ENCODE assay signal across 10 cellular contexts in genomic region chr2:224576098-224576715, GRCh38. TPM values are rescaled to one million over a fixed set of nuclear protein-coding genes. Genes with fewer than 3 reads are reported as not detected.
DNase-seq lines count a peak whose midpoint lies in the region; ATAC-seq lines count a peak whose summit lies in the region.
"Had no signal": no experiment of that assay in that cellular context is flagged by ENCODE, and none has a peak within 500 bp of the region (broad histone marks: within the 10 kb centered on the region; RNA-seq: fewer than 3 reads in every experiment).

No MANE protein-coding gene starts in this region.

- H3K4me3 Mint-ChIP-seq in CD4-positive, CD25-positive, alpha-beta regulatory T cell: peak overlapping the region; percentile 70 to 86 (median 74)
- no peak overlapping the region for H3K4me3 Mint-ChIP-seq in activated CD4-positive, alpha-beta memory T cell treated with anti-CD3 and anti-CD28 coated beads for 36 hours

- ATAC-seq in CD4-positive, CD25-positive, alpha-beta regulatory T cell (ENCODE audit: low read depth in 2 of 2): peak in 1 of 2 donors; percentile 49
- ATAC-seq in GM19372 (IDR thresholded peaks at IDR 0.05; ENCODE audit: low read depth, unreplicated experiment) (peak; percentile 80), HG03064 (IDR thresholded peaks at IDR 0.05; ENCODE audit: low read depth, unreplicated experiment) (peak; percentile 85)

- H2AK5ac ChIP-seq in mesendoderm (ENCODE audit: low read length): no peak overlapping the region

- no peak overlapping the region for H3K4ac ChIP-seq in mesendoderm (ENCODE audit: low read depth, low read length)

- H3K27ac ChIP-seq in CD4-positive, CD25-positive, alpha-beta regulatory T cell (ENCODE audit: insufficient read depth, low read length, poor library complexity, severe bottlenecking): no peak overlapping the region
- no peak overlapping the region for H3K27ac ChIP-seq in mesendoderm (ENCODE audit: low read depth, low read length)

- H4K5ac ChIP-seq in mesendoderm (ENCODE audit: low read length): no peak overlapping the region

- peaks cover 5% of the 10 kb centered on the region for H3K79me1 ChIP-seq in mesendoderm (ENCODE audit: low read length)

- peak overlapping the region in 2 of 3 donors; percentile 3 to 55 for H3K27ac Mint-ChIP-seq in CD4-positive, CD25-positive, alpha-beta regulatory T cell
- peak overlapping the region; percentile 42 for H3K27ac Mint-ChIP-seq in activated CD4-positive, alpha-beta memory T cell treated with anti-CD3 and anti-CD28 coated beads for 36 hours

- CTCF ChIA-PET in activated CD4-positive, alpha-beta memory T cell treated with anti-CD3 and anti-CD28 coated beads for 36 hours (lab: Charles Lee): interaction anchor here (1.2 kb wide), 1 partner anchor 15 kb away, joined by 3 read pairs; no protein-coding TSS in a partner anchor

- H2BK5ac ChIP-seq in mesendoderm (ENCODE audit: low read length): no peak overlapping the region

- POLR2A ChIA-PET in activated CD4-positive, alpha-beta memory T cell treated with anti-CD3 and anti-CD28 coated beads for 36 hours (lab: Charles Lee): interaction anchor here (1.2 to 3.1 kb wide), 3 partner anchors 12 to 38 kb away, joined by 3 to 10 read pairs (median 5); no protein-coding TSS in a partner anchor

- H3K27me3 ChIP-seq in CD4-positive, CD25-positive, alpha-beta regulatory T cell (ENCODE audit: control insufficient read depth, insufficient read depth, low read length): no peaks in the 10 kb centered on the region
- H3K27me3 ChIP-seq in mesendoderm (ENCODE audit: insufficient read depth, low read length, poor library complexity): no peaks in the 10 kb centered on the region

- H3K23ac ChIP-seq in mesendoderm (ENCODE audit: low read length): no peak overlapping the region

- no peak overlapping the region for H3K9ac ChIP-seq in mesendoderm (ENCODE audit: low read length)

- no peak overlapping the region for H2BK15ac ChIP-seq in mesendoderm (replicated peaks; ENCODE audit: low read depth)

- H3K4me1 ChIP-seq in CD4-positive, CD25-positive, alpha-beta regulatory T cell (ENCODE audit: control insufficient read depth, insufficient read depth, low read length, poor library complexity, severe bottlenecking): peaks cover 95% of the 10 kb centered on the region
- peaks cover 6% of the 10 kb centered on the region for H3K4me1 ChIP-seq in mesendoderm (ENCODE audit: control insufficient read depth, low read depth, low read length)

- peak overlapping the region; percentile 71 for H3K4me3 ChIP-seq in CD4-positive, CD25-positive, alpha-beta regulatory T cell (ENCODE audit: low read depth, low read length)
- no peak overlapping the region for H3K4me3 ChIP-seq in mesendoderm (ENCODE audit: low read length)

- H3K36me3 Mint-ChIP-seq in CD4-positive, CD25-positive, alpha-beta regulatory T cell: peaks cover 8% of the 10 kb centered on the region
- H3K36me3 Mint-ChIP-seq in activated CD4-positive, alpha-beta memory T cell treated with anti-CD3 and anti-CD28 coated beads for 36 hours: peaks cover 4% of the 10 kb centered on the region

- no peaks in the 10 kb centered on the region for H3K27me3 Mint-ChIP-seq in CD4-positive, CD25-positive, alpha-beta regulatory T cell
- no peaks in the 10 kb centered on the region for H3K27me3 Mint-ChIP-seq in activated CD4-positive, alpha-beta memory T cell treated with anti-CD3 and anti-CD28 coated beads for 36 hours

- H2BK120ac ChIP-seq in mesendoderm (ENCODE audit: low read depth, low read length): no peak overlapping the region

- intact Hi-C loops in activated CD4-positive, alpha-beta memory T cell treated with anti-CD3 and anti-CD28 coated beads for 36 hours (cut with micrococcal nuclease): loop anchor here (2.0 kb wide), 1 partner anchor 15 kb away; no protein-coding TSS in a partner anchor

- DNase-seq in CD4-positive, CD25-positive, alpha-beta regulatory T cell: peak in 1 of 3 donors; percentile 41
- DNase-seq in activated CD4-positive, alpha-beta memory T cell treated with anti-CD3 and anti-CD28 coated beads for 36 hours: no peak
- no peak for DNase-seq in mesendoderm
- DNase-seq in cortex of kidney (lab: John Stamatoyannopoulos, UW): no peak
- no peak for DNase-seq in effector CD8-positive, alpha-beta T cell (lab: John Stamatoyannopoulos, UW)
- DNase-seq in kidney glomerular epithelial cell (lab: John Stamatoyannopoulos, UW): no peak
- DNase-seq: occipital lobe; stimulated activated naive CD4-positive, alpha-beta T cell treated with Interleukin-2 at 50 U/mL for 16 hours had no signal

- H3K4me1 Mint-ChIP-seq in CD4-positive, CD25-positive, alpha-beta regulatory T cell: peaks cover 52 to 97% (median 85%) of the 10 kb centered on the region in 4 donors
- peaks cover 91% of the 10 kb centered on the region for H3K4me1 Mint-ChIP-seq in activated CD4-positive, alpha-beta memory T cell treated with anti-CD3 and anti-CD28 coated beads for 36 hours (ENCODE audit: low read depth)

- H3K36me3 ChIP-seq in CD4-positive, CD25-positive, alpha-beta regulatory T cell (ENCODE audit: control insufficient read depth, insufficient read depth, low read length): no peaks in the 10 kb centered on the region
- no peaks in the 10 kb centered on the region for H3K36me3 ChIP-seq in mesendoderm (ENCODE audit: control insufficient read depth, insufficient read depth, low read length)

- no peaks in the 10 kb centered on the region for H3K9me3 ChIP-seq in CD4-positive, CD25-positive, alpha-beta regulatory T cell (ENCODE audit: control insufficient read depth in 2 of 2, low read length in 2 of 2)

- H3K4me2 ChIP-seq in mesendoderm (ENCODE audit: low read length): no peak overlapping the region

- no peak overlapping the region for H3K56ac ChIP-seq in mesendoderm (ENCODE audit: low read length)

- no CpG with 5 or more reads among the region's 5 CpGs for WGBS in mesendoderm (ENCODE audit: extremely low coverage, insufficient coverage, low lambda C conversion rate)

- no peaks in the 10 kb centered on the region for H3K9me3 Mint-ChIP-seq in CD4-positive, CD25-positive, alpha-beta regulatory T cell
- H3K9me3 Mint-ChIP-seq in activated CD4-positive, alpha-beta memory T cell treated with anti-CD3 and anti-CD28 coated beads for 36 hours: no peaks in the 10 kb centered on the region

- H3K79me2 ChIP-seq in mesendoderm (ENCODE audit: control insufficient read depth, insufficient read depth, low read length): peaks cover 67% of the 10 kb centered on the region

- H3K18ac ChIP-seq in mesendoderm (ENCODE audit: low read length): no peak overlapping the region

- H4K8ac ChIP-seq in mesendoderm (ENCODE audit: low read depth, low read length): no peak overlapping the region

RNA-seq across cellular contexts. Expression of gene CUL3, which starts 9.0 kb away (rescaled TPM):
- 139 TPM for total RNA-seq in CD4-positive, CD25-positive, alpha-beta regulatory T cell
- 10 to 100 TPM; 26.1 to 47.9 (median 37.0) TPM for polyA plus RNA-seq in CD4-positive, CD25-positive, alpha-beta regulatory T cell
- 10 to 100 TPM; 75.8 to 79.5 TPM for total RNA-seq in activated CD4-positive, alpha-beta memory T cell treated with anti-CD3 and anti-CD28 coated beads for 36 hours
- polyA plus RNA-seq in mesendoderm (2013, experiment 1 of 2): 101 TPM
- 102 TPM for polyA plus RNA-seq in mesendoderm (2013, experiment 2 of 2)
